25 cellular contexts compared by ENCODE assay signal in genomic region chr11:16357776-16358175, GRCh38. TPM values are rescaled to one million over a fixed set of nuclear protein-coding genes. Genes with fewer than 3 reads are reported as not detected.
"Had no signal": no experiment of that assay in that cellular context is flagged by ENCODE, and none has a peak within 500 bp of the region (broad histone marks: within the 10 kb centered on the region; RNA-seq: fewer than 3 reads in every experiment).

No MANE protein-coding gene starts in this region.

- H3K27ac ChIP-seq: parathyroid adenoma, testis, transverse colon had no signal

- H3K36me3 ChIP-seq: heart left ventricle, transverse colon had no signal

- H3K9ac ChIP-seq: parathyroid adenoma had no signal

- H3K4me3 ChIP-seq: testis, transverse colon had no signal

- H2AFZ ChIP-seq: parathyroid adenoma had no signal

- H3K79me2 ChIP-seq: parathyroid adenoma had no signal

- DNase-seq: activated CD4-positive, alpha-beta memory T cell treated with anti-CD3 and anti-CD28 coated beads for 36 hours; activated CD4-positive, alpha-beta T cell treated with anti-CD3 and anti-CD28 coated beads, Interleukin-2, amount 10 ng/mL, durations not matched to agents 24 days and 14 days; activated CD4-positive, CD25-positive, alpha-beta regulatory T cell treated with anti-CD3 and anti-CD28 coated beads, Interleukin-2, amount 50 U/mL, for 72 hours; activated CD8-positive, alpha-beta memory T cell treated with anti-CD3 and anti-CD28 coated beads, Interleukin-2, amount 50 U/mL, for 4 hours; activated gamma-delta T cell; activated naive CD4-positive, alpha-beta T cell treated with anti-CD3 and anti-CD28 coated beads, Interleukin-2, amount 10 ng/mL, durations not matched to agents 7 days and 5 days; activated naive CD8-positive, alpha-beta T cell treated with anti-CD3 and anti-CD28 coated beads, Interleukin-2, amount 10 ng/mL, durations not matched to agents 7 days and 5 days; activated T-cell treated with anti-CD3 and anti-CD28 coated beads, Interleukin-2, amount 50 U/mL, for 1 hour; effector memory CD8-positive, alpha-beta T cell; foreskin fibroblast; heart left ventricle; midbrain; naive thymus-derived CD8-positive, alpha-beta T cell; right cardiac atrium; stimulated activated CD4-positive, alpha-beta T cell treated with anti-CD3 and anti-CD28 coated beads, Interleukin-12 subunit alpha, Interleukin-12 subunit beta, amount 100 ng/mL, for 4 hours; stimulated activated CD4-positive, alpha-beta T cell treated with anti-CD3 and anti-CD28 coated beads, Interleukin-4, amount 100 ng/mL, for 1 hour; stimulated activated naive CD8-positive, alpha-beta T cell treated with anti-CD3 and anti-CD28 coated beads, Interleukin-15, Interleukin-2, amounts not matched to agents 100 U/mL and 50 U/mL, for 24 hours; T-helper 17 cell; T1000; testis; transverse colon had no signal

- H3K4me1 ChIP-seq: parathyroid adenoma, testis had no signal

- ATAC-seq: effector memory CD8-positive, alpha-beta T cell; esophagus mucosa; naive thymus-derived CD8-positive, alpha-beta T cell; stimulated activated naive CD8-positive, alpha-beta T cell treated with anti-CD3 and anti-CD28 coated beads, Interleukin-15, Interleukin-2, amounts not matched to agents 100 U/mL and 50 U/mL, for 24 hours; T-helper 17 cell had no signal

- H3K27me3 ChIP-seq: heart left ventricle, testis, transverse colon had no signal

- H3K9me3 ChIP-seq: heart left ventricle, testis, transverse colon had no signal

RNA-seq across cellular contexts. Expression of gene SOX6, which starts 1.4 kb away (rescaled TPM):
- total RNA-seq: activated CD4-positive, alpha-beta memory T cell treated with anti-CD3 and anti-CD28 coated beads for 36 hours; activated CD4-positive, alpha-beta T cell treated with anti-CD3 and anti-CD28 coated beads, Interleukin-2, amount 10 ng/mL, durations not matched to agents 24 days and 14 days; activated CD8-positive, alpha-beta memory T cell treated with anti-CD3 and anti-CD28 coated beads for 36 hours; activated naive CD8-positive, alpha-beta T cell treated with anti-CD3 and anti-CD28 coated beads, Interleukin-2, amount 10 ng/mL, durations not matched to agents 7 days and 5 days; activated T-helper 1 cell treated with anti-CD3 and anti-CD28 coated beads, Interleukin-12 subunit alpha, Interleukin-12 subunit beta, Interleukin-2, Interleukin-4 antibody, amounts not matched to agents 30 ng/mL and 10 ng/mL and 1 ng/mL, durations not matched to agents 14 hours and 24 hours and 36 hours; naive thymus-derived CD8-positive, alpha-beta T cell had no signal
